1 cellular context compared by ENCODE assay signal in the genomic region with DNA sequence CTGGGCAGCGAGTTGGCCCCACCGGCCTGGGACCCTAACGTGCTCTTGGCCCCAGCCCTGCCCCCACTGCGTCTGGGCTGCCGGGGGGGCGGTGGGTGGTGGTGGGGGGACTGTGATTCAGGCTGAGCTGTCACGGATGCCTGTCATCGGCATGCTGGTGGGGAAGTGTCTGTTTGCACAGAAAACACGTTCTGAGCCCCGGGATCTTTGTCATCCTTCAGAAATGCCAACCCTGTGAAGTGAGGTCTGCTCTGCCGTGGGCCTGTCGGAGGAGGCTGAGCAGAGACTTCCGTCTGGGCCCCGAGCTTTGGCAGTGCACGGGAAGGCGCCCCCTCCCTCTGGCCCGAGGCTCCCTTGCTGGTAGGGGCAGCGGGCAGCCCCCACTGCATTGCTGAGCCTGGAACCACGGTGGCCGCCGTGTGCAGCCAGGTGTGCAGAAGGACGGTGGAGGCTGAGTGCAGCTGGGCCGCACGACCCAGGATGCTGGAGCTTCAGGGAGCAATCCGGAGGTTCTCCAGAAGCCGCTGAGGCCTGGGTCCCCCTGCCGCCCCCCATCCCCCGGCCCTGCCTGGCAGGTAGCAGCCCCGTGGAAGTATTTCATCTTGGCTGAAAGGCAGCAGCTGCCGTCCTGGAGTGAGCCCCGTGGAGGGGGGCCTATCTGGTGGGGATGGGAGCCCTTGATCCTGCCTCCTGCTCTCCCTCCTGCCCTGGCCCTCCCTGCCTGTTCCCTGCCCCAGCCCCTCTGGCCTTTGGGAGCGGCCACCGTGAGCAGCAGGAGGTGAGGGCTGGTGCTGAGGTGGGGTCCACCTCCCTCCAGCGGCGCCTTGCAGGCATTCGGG.
TF ChIP-seq lines count a peak whose summit lies in the region.

No MANE protein-coding gene starts in this region.

TF ChIP-seq in IMR-90, 13 proteins besides CTCF, POLR2A, EP300 and RAD21 (continued from another document):
- 0 out of 2 replicates have a peak, but pooled peaks have one; percentile 1 for TF ChIP-seq MAFK (IDR thresholded peaks at IDR 0.05; ENCODE audit: low read depth, low read length)
- TF ChIP-seq SMC3 (IDR thresholded peaks at IDR 0.05; ENCODE audit: low read depth, low read length): 0 out of 2 replicates have a peak, but pooled peaks have one; percentile 2
- TF ChIP-seq ELK1 (IDR thresholded peaks at IDR 0.05; ENCODE audit: borderline replicate concordance, low read depth, low read length): no peak
- peak; percentile 55 for TF ChIP-seq MAZ (IDR thresholded peaks at IDR 0.05; ENCODE audit: borderline replicate concordance, low read depth, low read length)
- no peak for TF ChIP-seq USF2 (IDR thresholded peaks at IDR 0.05; ENCODE audit: low read depth, low read length)
- peak; percentile 63 for TF ChIP-seq FOS (IDR thresholded peaks at IDR 0.05; ENCODE audit: low read depth, low read length)
- TF ChIP-seq NFE2L2 (IDR thresholded peaks at IDR 0.05; ENCODE audit: low read depth, low read length): no peak
- peak; percentile 59; the same call in 1 of the 2 replicates for TF ChIP-seq MXI1 (IDR thresholded peaks at IDR 0.05; ENCODE audit: borderline replicate concordance, low read depth, low read length)
- TF ChIP-seq CEBPB (IDR thresholded peaks at IDR 0.05; ENCODE audit: low read depth, low read length): no peak
- TF ChIP-seq BHLHE40 (IDR thresholded peaks at IDR 0.05; ENCODE audit: low read depth, low read length): peak; percentile 70
